17 cellular contexts compared by ENCODE assay signal in the genomic region with DNA sequence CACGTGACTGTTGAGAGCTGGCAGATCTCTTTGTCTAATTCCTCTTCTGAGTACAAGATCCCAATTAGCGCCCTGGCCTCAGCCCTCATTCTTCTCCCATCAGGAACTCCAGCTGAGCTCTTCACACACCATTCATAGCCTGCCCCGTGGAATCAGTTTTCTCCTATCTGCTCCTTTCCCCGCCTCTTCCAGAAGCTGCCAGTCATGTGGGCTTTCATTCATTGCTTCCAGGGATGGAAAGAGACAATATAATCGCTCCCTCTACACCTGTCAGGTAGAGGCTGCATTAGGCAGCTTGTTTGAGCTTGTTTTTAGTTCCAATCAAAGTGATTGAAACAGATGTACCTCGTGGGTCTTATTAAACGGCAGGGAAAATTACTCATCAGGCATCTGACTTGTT.
A peak's percentile ranks its signal among the peaks of the same experiment; 100 is the strongest.
DNase-seq lines count a peak whose midpoint lies in the region; ATAC-seq and TF ChIP-seq lines count a peak whose summit lies in the region.
"Had no signal": no experiment of that assay in that cellular context is flagged by ENCODE, and none has a peak within 500 bp of the region (broad histone marks: within the 10 kb centered on the region; RNA-seq: fewer than 3 reads in every experiment).

No MANE protein-coding gene starts in this region.

- H3K9ac ChIP-seq in trophoblast cell (ENCODE audit: low read length), result no peak overlapping the region

- H4K12ac ChIP-seq in trophoblast cell (ENCODE audit: low read depth, low read length), result no peak overlapping the region

- H2BK12ac ChIP-seq in trophoblast cell (ENCODE audit: low read length), result no peak overlapping the region

- H2AFZ ChIP-seq in trophoblast cell (ENCODE audit: insufficient read depth, low read length, poor library complexity), result no peak overlapping the region

- no peak overlapping the region for H3K18ac ChIP-seq in trophoblast cell (ENCODE audit: low read length)

- no peak overlapping the region for H3K4ac ChIP-seq in trophoblast cell (ENCODE audit: low read depth, low read length)

- TF ChIP-seq CTCF in neural crest cell (conservative IDR thresholded peaks at IDR 0.05) (no peak), gastroesophageal sphincter (IDR thresholded peaks at IDR 0.05) (no peak)

- H2BK120ac ChIP-seq in trophoblast cell (ENCODE audit: insufficient read depth, low read length, poor library complexity), result no peak overlapping the region

- WGBS in gastroesophageal sphincter (ENCODE audit: low coverage in 1 of 2), 2 donors, result 57 to 63% methylated on average over 4 to 7 of the region's 7 CpGs
- WGBS in trophoblast cell (ENCODE audit: extremely low coverage, insufficient coverage, insufficient read length), result no CpG with 5 or more reads among the region's 7 CpGs

- DNase-seq in NCI-H1105 treated with DMSO at 0.1 percent for 48 hours (lab: John Stamatoyannopoulos, UW) (peak; percentile 53), NCI-H2171 (lab: John Stamatoyannopoulos, UW) (peak; percentile 76), NCI-H82 (lab: John Stamatoyannopoulos, UW) (peak; percentile 92), neural crest cell (ENCODE audit: low read depth, low spot score) (no peak), HAP-1 (ENCODE audit: low spot score in 2 of 2) (no peak), GF-D8 (lab: John Stamatoyannopoulos, UW) (no peak), trophoblast cell (no peak)
- DNase-seq: Caco-2, EL, HCEC 1CT, NCI-H146, NCI-H510A treated with DMSO at 0.1 percent for 48 hours, PC-3, T-helper 2 cell had no signal

- H3K27me3 ChIP-seq in gastroesophageal sphincter, result no peaks in the 10 kb centered on the region
- H3K27me3 ChIP-seq in HAP-1 (ENCODE audit: low read depth), result no peaks in the 10 kb centered on the region
- no peaks in the 10 kb centered on the region for H3K27me3 ChIP-seq in trophoblast cell (ENCODE audit: insufficient read depth, low read length)
- H3K27me3 ChIP-seq: SJSA1 had no signal

- H3K4me1 ChIP-seq in gastroesophageal sphincter (no peaks in the 10 kb centered on the region), HAP-1 (no peaks in the 10 kb centered on the region), trophoblast cell (ENCODE audit: control insufficient read depth in 1 of 2, insufficient read depth in 2 of 2, low read length in 2 of 2) (no peaks in the 10 kb centered on the region)
- H3K4me1 ChIP-seq: Caco-2, SJSA1 had no signal

- TF ChIP-seq POLR2A in gastroesophageal sphincter (IDR thresholded peaks at IDR 0.05), result no peak

- no peaks in the 10 kb centered on the region for H3K36me3 Mint-ChIP-seq in neural crest cell (ENCODE audit: low read depth)

- H3K36me3 ChIP-seq in gastroesophageal sphincter (no peaks in the 10 kb centered on the region), HAP-1 (replicated peaks) (no peaks in the 10 kb centered on the region), trophoblast cell (ENCODE audit: control insufficient read depth in 1 of 2, insufficient read depth in 2 of 2, low read length in 2 of 2) (no peaks in the 10 kb centered on the region)
- H3K36me3 ChIP-seq: SJSA1 had no signal

- no peak for TF ChIP-seq EP300 in gastroesophageal sphincter (IDR thresholded peaks at IDR 0.05)

- peaks cover 3% of the 10 kb centered on the region for H3K9me3 Mint-ChIP-seq in neural crest cell

- H3K23ac ChIP-seq in trophoblast cell (ENCODE audit: low read length), result no peak overlapping the region

- no peak for ATAC-seq in gastroesophageal sphincter
- ATAC-seq: PC-3 had no signal

- no peaks in the 10 kb centered on the region for H3K79me2 ChIP-seq in trophoblast cell (ENCODE audit: control insufficient read depth, insufficient read depth, low read length, poor library complexity)

- no peak overlapping the region for H3K4me2 ChIP-seq in trophoblast cell (ENCODE audit: low read length)

- H3K9me3 ChIP-seq in gastroesophageal sphincter (peaks cover 0 to under 1% (median 0%) of the 10 kb centered on the region in 3 donors), HAP-1 (no peaks in the 10 kb centered on the region), trophoblast cell (ENCODE audit: insufficient read depth, low read depth, low read length) (no peaks in the 10 kb centered on the region)
- H3K9me3 ChIP-seq: Caco-2, SJSA1 had no signal

- H3K27ac ChIP-seq in gastroesophageal sphincter (no peak overlapping the region), trophoblast cell (ENCODE audit: low read depth, low read length) (no peak overlapping the region)
- H3K27ac ChIP-seq: RWPE1, SJSA1 had no signal

- no peak overlapping the region for H3K14ac ChIP-seq in trophoblast cell (ENCODE audit: low read length)

- H3K79me1 ChIP-seq in trophoblast cell (ENCODE audit: low read length), result no peaks in the 10 kb centered on the region

- in situ Hi-C loops in HAP-1 (cut with MboI; ENCODE audit: low sequenced_read_pairs), result no loop called here

- H4K91ac ChIP-seq in trophoblast cell (ENCODE audit: low read depth, low read length), result no peak overlapping the region

- H3K4me3 Mint-ChIP-seq in neural crest cell, result no peak overlapping the region

- no peak overlapping the region for H2AK5ac ChIP-seq in trophoblast cell (ENCODE audit: low read length)

- peaks cover 3% of the 10 kb centered on the region for H3K27me3 Mint-ChIP-seq in neural crest cell (ENCODE audit: low read depth)

- H3K27ac Mint-ChIP-seq in neural crest cell (ENCODE audit: unreplicated experiment), result peak overlapping the region; percentile 86

- H4K8ac ChIP-seq in trophoblast cell (ENCODE audit: low read depth, low read length), result no peak overlapping the region

- no peak overlapping the region for H3K4me3 ChIP-seq in gastroesophageal sphincter
- H3K4me3 ChIP-seq in HAP-1, result no peak overlapping the region
- no peak overlapping the region for H3K4me3 ChIP-seq in trophoblast cell (ENCODE audit: low read depth, low read length)
- H3K4me3 ChIP-seq: SJSA1 had no signal

- peaks cover 4% of the 10 kb centered on the region for H3K4me1 Mint-ChIP-seq in neural crest cell

- no peak overlapping the region for H2BK5ac ChIP-seq in trophoblast cell (ENCODE audit: low read depth, low read length, poor library complexity)

Comparison
In these comparisons a context has a peak if more than half of its experiments do, and no peak if none do; other contexts are left out.
1. DNase-seq: peak in NCI-H1105 treated with DMSO at 0.1 percent for 48 hours (single experiment), NCI-H2171 (single experiment) and NCI-H82 (single experiment); none in neural crest cell (single experiment), HAP-1 (0 of 2), GF-D8 (single experiment) and trophoblast cell (0 of 2).